ENCODE assay signal across 17 cellular contexts in the genomic region with DNA sequence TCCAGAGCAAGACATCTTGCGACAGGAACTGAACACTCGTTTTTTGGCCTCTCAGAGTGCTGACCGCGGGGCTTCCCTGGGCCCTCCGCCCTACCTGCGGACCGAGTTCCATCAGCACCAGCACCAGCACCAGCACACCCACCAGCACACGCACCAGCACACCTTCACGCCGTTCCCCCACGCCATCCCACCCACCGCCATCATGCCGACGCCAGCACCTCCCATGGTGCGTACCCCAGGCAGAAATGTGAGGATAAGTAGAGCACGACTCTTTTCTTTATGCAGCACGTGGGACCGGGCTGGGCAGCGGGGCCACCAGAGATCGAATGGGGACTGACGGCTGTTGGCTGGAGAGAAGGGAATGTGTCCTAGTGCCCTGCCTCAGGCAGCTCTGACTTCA.
DNase-seq lines count a peak whose midpoint lies in the region; ATAC-seq and TF ChIP-seq lines count a peak whose summit lies in the region.
"Had no signal": no experiment of that assay in that cellular context is flagged by ENCODE, and none has a peak within 500 bp of the region (broad histone marks: within the 10 kb centered on the region; RNA-seq: fewer than 3 reads in every experiment).

No MANE protein-coding gene starts in this region.

- no peak overlapping the region for H2AFZ ChIP-seq in KMS-11 (ENCODE audit: low read depth)

- no peak overlapping the region for H3K4me3 Mint-ChIP-seq in central memory CD8-positive, alpha-beta T cell
- H3K4me3 Mint-ChIP-seq in nephron progenitor cell = no peak overlapping the region
- no peak overlapping the region for H3K4me3 Mint-ChIP-seq in progenitor cell of endocrine pancreas (ENCODE audit: low read depth)
- H3K4me3 Mint-ChIP-seq: CD14-positive monocyte had no signal

- DNase-seq in central memory CD8-positive, alpha-beta T cell (ENCODE audit: low spot score in 2 of 2) = no peak
- DNase-seq in nephron progenitor cell (no peak), progenitor cell of endocrine pancreas (ENCODE audit: low spot score, unreplicated experiment) (no peak), SW480 (ENCODE audit: low spot score) (no peak), SHP77 (lab: John Stamatoyannopoulos, UW) (no peak)
- DNase-seq: 8988T; CD4-positive, alpha-beta memory T cell; DMS153; DMS79; GDM1 had no signal

- ATAC-seq in central memory CD8-positive, alpha-beta T cell (replicated peaks; ENCODE audit: extremely low read depth, poor library complexity, severe bottlenecking) = no peak
- ATAC-seq in GM18498 (IDR thresholded peaks at IDR 0.05; ENCODE audit: unreplicated experiment) = no peak
- no peak for ATAC-seq in GM18873 (IDR thresholded peaks at IDR 0.05; ENCODE audit: low FRiP score, unreplicated experiment)
- ATAC-seq: HepG2 had no signal

- H3K4me2 ChIP-seq in KMS-11 = peak overlapping the region; percentile 99; the same call in 1 of the 2 replicates
- H3K4me2 ChIP-seq: BLaER1 had no signal

- H3K79me2 ChIP-seq in KMS-11 (ENCODE audit: insufficient read depth, low read depth) = peaks cover 87% of the 10 kb centered on the region

- H4K20me1 ChIP-seq in KMS-11 (ENCODE audit: insufficient read depth) = no peaks in the 10 kb centered on the region

- peaks cover 41% of the 10 kb centered on the region for H3K4me1 Mint-ChIP-seq in central memory CD8-positive, alpha-beta T cell
- H3K4me1 Mint-ChIP-seq in nephron progenitor cell (peaks cover 39% of the 10 kb centered on the region), progenitor cell of endocrine pancreas (ENCODE audit: low read depth) (no peaks in the 10 kb centered on the region)

- peak overlapping the region; percentile 95; the same call in 1 of the 2 replicates for H3K27ac ChIP-seq in KMS-11
- H3K27ac ChIP-seq: BLaER1 had no signal

- H3K27me3 Mint-ChIP-seq in central memory CD8-positive, alpha-beta T cell = no peaks in the 10 kb centered on the region
- H3K27me3 Mint-ChIP-seq in nephron progenitor cell (ENCODE audit: low read depth, poor library complexity) (no peaks in the 10 kb centered on the region), progenitor cell of endocrine pancreas (no peaks in the 10 kb centered on the region)
- H3K27me3 Mint-ChIP-seq: CD4-positive, alpha-beta memory T cell had no signal

- H3K4me1 ChIP-seq in KMS-11 (ENCODE audit: low read depth, poor library complexity, severe bottlenecking) = peaks cover 83% of the 10 kb centered on the region
- H3K4me1 ChIP-seq: HAP-1 had no signal

- TF ChIP-seq CTCF in KMS-11 (conservative IDR thresholded peaks at IDR 0.05; ENCODE audit: low read depth, low read length) = no peak
- no peak for TF ChIP-seq CTCF in nephron progenitor cell (IDR thresholded peaks at IDR 0.05)
- no peak for TF ChIP-seq CTCF in progenitor cell of endocrine pancreas (IDR thresholded peaks at IDR 0.05; ENCODE audit: unreplicated experiment)

- peaks cover 28% of the 10 kb centered on the region for H3K36me3 Mint-ChIP-seq in central memory CD8-positive, alpha-beta T cell (ENCODE audit: insufficient read depth)
- H3K36me3 Mint-ChIP-seq in nephron progenitor cell (ENCODE audit: low read depth) (peaks cover 89% of the 10 kb centered on the region), progenitor cell of endocrine pancreas (ENCODE audit: insufficient read depth) (peaks cover 21% of the 10 kb centered on the region)
- H3K36me3 Mint-ChIP-seq: CD14-positive monocyte had no signal

- H3K4me3 ChIP-seq in KMS-11 (IDR thresholded peaks at IDR 0.05; ENCODE audit: insufficient read depth, low read depth, low read length) = no peak overlapping the region
- H3K4me3 ChIP-seq: BLaER1, HAP-1 had no signal

- no peaks in the 10 kb centered on the region for H3K27me3 ChIP-seq in KMS-11 (ENCODE audit: insufficient read depth, low read depth)
- H3K27me3 ChIP-seq: BLaER1 had no signal

- H3K9me3 Mint-ChIP-seq in central memory CD8-positive, alpha-beta T cell = no peaks in the 10 kb centered on the region
- H3K9me3 Mint-ChIP-seq in nephron progenitor cell (no peaks in the 10 kb centered on the region), progenitor cell of endocrine pancreas (ENCODE audit: low read depth) (no peaks in the 10 kb centered on the region)
- H3K9me3 Mint-ChIP-seq: CD4-positive, alpha-beta memory T cell had no signal

- no peak overlapping the region for H3K9ac ChIP-seq in KMS-11
- H3K9ac ChIP-seq: BLaER1 had no signal

- H3K27ac Mint-ChIP-seq in central memory CD8-positive, alpha-beta T cell (ENCODE audit: low read depth) = peak overlapping the region; percentile 10
- H3K27ac Mint-ChIP-seq in nephron progenitor cell (peak overlapping the region; percentile 29), progenitor cell of endocrine pancreas (peak overlapping the region; percentile 64)

- peaks cover 37% of the 10 kb centered on the region; the same call in 1 of the 2 replicates for H3K36me3 ChIP-seq in KMS-11 (ENCODE audit: insufficient read depth)
- H3K36me3 ChIP-seq: HAP-1 had no signal

Comparison
In these comparisons a context has a peak if more than half of its experiments do, and no peak if none do; other contexts are left out.
1. H3K27ac Mint-ChIP-seq: peak in every context shown above with its lines; median percentile 64 in progenitor cell of endocrine pancreas; 29 in nephron progenitor cell; 10 in central memory CD8-positive, alpha-beta T cell.